19 cellular contexts compared by ENCODE assay signal in the genomic region with DNA sequence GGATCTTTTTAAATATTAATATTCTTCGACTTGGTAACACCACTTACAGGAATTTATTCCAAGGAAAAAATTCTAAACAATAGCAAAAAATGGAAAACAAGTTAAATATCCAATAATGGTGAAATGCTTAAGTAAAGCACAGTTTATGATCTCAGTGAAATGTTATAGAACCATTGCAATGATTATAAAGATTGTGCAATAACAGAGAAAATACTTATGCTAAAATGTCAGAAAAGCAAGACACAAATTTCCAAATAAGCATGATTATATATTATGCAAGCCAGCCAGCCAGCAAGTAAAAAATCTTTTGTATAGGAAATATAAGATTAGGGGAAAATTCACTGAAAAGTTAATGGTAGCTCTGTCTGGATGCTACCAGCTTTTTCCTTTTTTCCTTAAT.
DNase-seq lines count a peak whose midpoint lies in the region; ATAC-seq, FAIRE-seq and TF ChIP-seq lines count a peak whose summit lies in the region.
"Had no signal": no experiment of that assay in that cellular context is flagged by ENCODE, and none has a peak within 500 bp of the region (broad histone marks: within the 10 kb centered on the region; RNA-seq: fewer than 3 reads in every experiment).

No MANE protein-coding gene starts in this region.

- TF ChIP-seq RAD21 in HepG2 (CRISPR knock-in tag; IDR thresholded peaks at IDR 0.05), result no peak
- no peak for TF ChIP-seq RAD21 in K562 (CRISPR knock-in tag; conservative IDR thresholded peaks at IDR 0.05 in 1 of 2, IDR thresholded peaks at IDR 0.05 in 1 of 2)

- DNase-seq in HepG2 (ENCODE audit: low spot score), result no peak
- DNase-seq in right lobe of liver, result no peak
- no peak for DNase-seq in K562 (ENCODE audit: extremely low read depth in 1 of 4, low spot score in 3 of 4)
- DNase-seq in fibroblast of peridontal ligament (ENCODE audit: extremely low read depth), result peak; percentile 44
- DNase-seq in activated effector memory CD4-positive, alpha-beta T cell treated with Interleukin-2 at 50 U/mL for 16 hours, result no peak
- DNase-seq in cortex of kidney (lab: John Stamatoyannopoulos, UW), result no peak
- DNase-seq: Caco-2; CD4-positive, CD25-positive, alpha-beta regulatory T cell; CD8-positive, alpha-beta T cell; DMS153; DND-41; H9 had no signal

- no peaks in the 10 kb centered on the region for H3K79me2 ChIP-seq in HepG2 (ENCODE audit: insufficient read depth, low read length)
- no peaks in the 10 kb centered on the region for H3K79me2 ChIP-seq in K562 (ENCODE audit: control insufficient read depth, insufficient read depth, low read length)

- ATAC-seq in HepG2, result no peak
- ATAC-seq in right lobe of liver, result no peak
- ATAC-seq in K562, result no peak
- ATAC-seq: CD8-positive, alpha-beta T cell; HCT116 had no signal

- H3K9ac ChIP-seq in HepG2 (ENCODE audit: insufficient read depth, low read depth, low read length), result no peak overlapping the region
- H3K9ac ChIP-seq in K562 (ENCODE audit: insufficient read depth in 1 of 2, low read depth in 2 of 2, low read length in 2 of 2), result no peak overlapping the region
- H3K9ac ChIP-seq: BLaER1 had no signal

- H3K4me2 ChIP-seq in HepG2 (ENCODE audit: low read depth, low read length), result no peak overlapping the region
- H3K4me2 ChIP-seq in K562 (ENCODE audit: insufficient read depth, low read length), result no peak overlapping the region
- H3K4me2 ChIP-seq: BLaER1 had no signal

- in situ Hi-C loops in HepG2 (cut with HindIII; ENCODE audit: extremely low pct_ligation_motif_present, low pct_unique_long_range_greater_than_20kb), result no loop called here
- in situ Hi-C loops in K562 (cut with MboI), result no loop called here

- WGBS in HepG2 (ENCODE audit: low lambda C conversion rate), result 2% methylated on average over 1 of the region's 1 CpG
- WGBS in right lobe of liver (ENCODE audit: insufficient coverage, low coverage, low lambda C conversion rate, missing lambda C conversion rate), result 21% methylated on average over 1 of the region's 1 CpG
- 0% methylated on average over 1 of the region's 1 CpG for WGBS in K562 (ENCODE audit: insufficient coverage, low coverage, missing lambda C conversion rate)

- no peaks in the 10 kb centered on the region for H3K36me3 ChIP-seq in HepG2 (replicated peaks in 1 of 2; ENCODE audit: control insufficient read depth in 1 of 2, insufficient read depth in 2 of 2, low read length in 2 of 2)
- H3K36me3 ChIP-seq in right lobe of liver, result no peaks in the 10 kb centered on the region
- no peaks in the 10 kb centered on the region for H3K36me3 ChIP-seq in K562 (ENCODE audit: control insufficient read depth, insufficient read depth, low read length)
- H3K36me3 ChIP-seq: BLaER1 had no signal

- TF ChIP-seq EP300 in HepG2 (IDR thresholded peaks at IDR 0.05; ENCODE audit: low read depth in 2 of 2, low read length in 2 of 2) (no peak), HepG2 (CRISPR knock-in tag; IDR thresholded peaks at IDR 0.05; ENCODE audit: borderline replicate concordance) (no peak), K562 (IDR thresholded peaks at IDR 0.05; ENCODE audit: low read length) (no peak)

- H3K9me3 ChIP-seq in HepG2 (ENCODE audit: low read length) (no peaks in the 10 kb centered on the region), right lobe of liver (no peaks in the 10 kb centered on the region), K562 (replicated peaks; ENCODE audit: control insufficient read depth, insufficient read depth, low read depth, low read length) (no peaks in the 10 kb centered on the region)
- H3K9me3 ChIP-seq: BLaER1, Caco-2 had no signal

- H3K9me1 ChIP-seq in K562 (ENCODE audit: control insufficient read depth, insufficient read depth, low read length), result no peaks in the 10 kb centered on the region

- intact Hi-C loops in HepG2 (cut with micrococcal nuclease; ENCODE audit: unreplicated experiment), result no loop called here
- intact Hi-C loops in right lobe of liver (cut with DNase I), result no loop called here
- intact Hi-C loops in K562 (cut with micrococcal nuclease), result no loop called here

- H3K4me1 ChIP-seq in HepG2 (ENCODE audit: insufficient read depth, low read length), result no peaks in the 10 kb centered on the region
- no peaks in the 10 kb centered on the region for H3K4me1 ChIP-seq in right lobe of liver
- H3K4me1 ChIP-seq in K562 (replicated peaks in 1 of 2; ENCODE audit: control insufficient read depth in 2 of 2, insufficient read depth in 2 of 2, low read length in 2 of 2), result no peaks in the 10 kb centered on the region
- H3K4me1 ChIP-seq: Caco-2 had no signal

- TF ChIP-seq POLR2A in HepG2 (IDR thresholded peaks at IDR 0.05; ENCODE audit: insufficient read depth in 1 of 2, low read depth in 2 of 2, low read length in 2 of 2), result no peak
- TF ChIP-seq POLR2A in right lobe of liver (IDR thresholded peaks at IDR 0.05), result no peak
- TF ChIP-seq POLR2A in K562 (conservative IDR thresholded peaks at IDR 0.05), result no peak

- H3K27ac ChIP-seq in HepG2 (ENCODE audit: extremely low read length, insufficient read depth, low read length) (no peak overlapping the region), right lobe of liver (no peak overlapping the region), K562 (ENCODE audit: extremely low read depth, low read depth, low read length) (no peak overlapping the region)
- H3K27ac ChIP-seq: 22Rv1, BLaER1, C4-2B had no signal

- POLR2A ChIA-PET in HepG2 (lab: Yijun Ruan, JAX) (no interaction called here), K562 (lab: Yijun Ruan, JAX) (no interaction called here)

- H2AFZ ChIP-seq in HepG2 (ENCODE audit: low read length) (no peak overlapping the region), K562 (ENCODE audit: low read depth, low read length) (no peak overlapping the region)

- H3K27me3 ChIP-seq in HepG2 (ENCODE audit: control insufficient read depth in 1 of 2, insufficient read depth in 2 of 2, low read length in 2 of 2) (0 out of 5 replicates have a peak, but pooled peaks cover 0 to 3% of the 10 kb centered on the region in 2 experiments), right lobe of liver (no peaks in the 10 kb centered on the region), K562 (ENCODE audit: control insufficient read depth in 2 of 2, insufficient read depth in 2 of 2, low read length in 2 of 2) (no peaks in the 10 kb centered on the region)
- H3K27me3 ChIP-seq: BLaER1 had no signal

- BruUV-seq in HepG2 (replicated peaks; lab: Mats Ljungman, UMichigan) (no TSS peak), K562 (replicated peaks; lab: Mats Ljungman, UMichigan) (no TSS peak)

- CTCF ChIA-PET in HepG2 (lab: Yijun Ruan, JAX; ENCODE audit: low intra/inter-chr PET ratio, low total read pairs), result no interaction called here
- CTCF ChIA-PET in K562 (lab: Yijun Ruan, JAX; ENCODE audit: low intra/inter-chr PET ratio), result no interaction called here

- no peak for FAIRE-seq in HepG2 (lab: Jason Lieb, UNC)
- no peak for FAIRE-seq in K562 (lab: Jason Lieb, UNC)
- FAIRE-seq: A204.1, G401.6, GM12892 had no signal

- H4K20me1 ChIP-seq in HepG2 (ENCODE audit: insufficient read depth, low read length) (no peaks in the 10 kb centered on the region), K562 (replicated peaks; ENCODE audit: control insufficient read depth, insufficient read depth, low read length) (no peaks in the 10 kb centered on the region)
- H4K20me1 ChIP-seq: BLaER1 had no signal

- TF ChIP-seq CTCF in HepG2 (CRISPR knock-in tag; IDR thresholded peaks at IDR 0.05) (no peak), right lobe of liver (IDR thresholded peaks at IDR 0.05) (no peak), K562 (IDR thresholded peaks at IDR 0.05 in 2 of 3, conservative IDR thresholded peaks at IDR 0.05 in 1 of 3; ENCODE audit: insufficient read depth in 2 of 3, low read depth in 1 of 3, low read length in 3 of 3) (no peak)

- H3K4me3 ChIP-seq in HepG2 (replicated peaks in 1 of 3; ENCODE audit: insufficient read depth in 1 of 3, low read depth in 2 of 3, low read length in 3 of 3) (no peak overlapping the region), right lobe of liver (no peak overlapping the region), K562 (no peak overlapping the region)
- H3K4me3 ChIP-seq: BLaER1 had no signal

TF ChIP-seq in HepG2, 621 proteins besides CTCF, POLR2A, EP300 and RAD21:
- TF ChIP-seq CEBPB (IDR thresholded peaks at IDR 0.05; ENCODE audit: borderline replicate concordance, low read depth, low read length) (peak; percentile 71), PRPF4 (IDR thresholded peaks at IDR 0.05; ENCODE audit: low read depth, low read length, poor library complexity, severe bottlenecking) (no peak)
TF ChIP-seq in HepG2: peak in this region for 1.

TF ChIP-seq in K562, 482 proteins besides CTCF, POLR2A, EP300 and RAD21:
- TF ChIP-seq CEBPG (CRISPR knock-in tag; IDR thresholded peaks at IDR 0.05) (no peak), CEBPG (tag; conservative IDR thresholded peaks at IDR 0.05 in 1 of 2, IDR thresholded peaks at IDR 0.05 in 1 of 2) (peak in 1 of 2 experiments; percentile 68; a peak in 3 of 4 replicates), CEBPB (tag; IDR thresholded peaks at IDR 0.05) (peak; percentile 63), SMAD4 (CRISPR knock-in tag; conservative IDR thresholded peaks at IDR 0.05) (no peak), NR2C1 (IDR thresholded peaks at IDR 0.05) (no peak), NR2C1 (tag; IDR thresholded peaks at IDR 0.05) (no peak)
